4 cellular contexts compared by ENCODE assay signal in the genomic region with DNA sequence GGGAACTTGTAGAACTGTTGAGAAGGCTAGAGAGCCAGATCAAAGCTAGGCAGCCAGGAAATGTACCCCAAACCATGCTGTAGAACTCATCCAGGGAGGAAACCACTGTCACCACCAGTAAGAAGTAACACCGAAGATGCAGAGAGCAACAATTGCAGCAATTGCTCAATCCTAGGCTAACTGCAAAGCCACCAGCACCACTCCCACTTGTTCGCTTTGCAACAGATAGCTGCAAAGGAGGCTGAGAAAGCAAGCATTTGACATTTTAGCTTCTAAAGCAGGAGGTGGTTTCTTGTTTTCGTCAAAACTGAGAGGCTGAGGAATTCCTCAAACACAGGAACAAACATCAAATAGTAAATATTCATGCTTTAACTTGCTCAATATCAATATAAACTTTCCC. TPM values are rescaled to one million over a fixed set of nuclear protein-coding genes. Genes with fewer than 3 reads are reported as not detected.
"Had no signal": no experiment of that assay in that cellular context is flagged by ENCODE, and none has a peak within 500 bp of the region (broad histone marks: within the 10 kb centered on the region; RNA-seq: fewer than 3 reads in every experiment).

No MANE protein-coding gene starts in this region.

RNA-seq across cellular contexts. Expression of a gene that starts 1.8 kb away (rescaled TPM):
- total RNA-seq: LHCN-M2, M059J, MCF 10A, NCI-H460 had no signal
